ENCODE assay signal across 2 cellular contexts in genomic region chr6:158517038-158517437, GRCh38.
A peak's percentile ranks its signal among the peaks of the same experiment; 100 is the strongest.
TF ChIP-seq lines count a peak whose summit lies in the region.

No MANE protein-coding gene starts in this region.

TF ChIP-seq in HEK293, 187 proteins besides CTCF, POLR2A, EP300 and RAD21:
- TF ChIP-seq REPIN1 (tag by site-specific recombination; IDR thresholded peaks at IDR 0.05; ENCODE audit: low read depth) (no peak), ZNF121 (tag by site-specific recombination; IDR thresholded peaks at IDR 0.05) (no peak), SCRT1 (tag by site-specific recombination; IDR thresholded peaks at IDR 0.05; ENCODE audit: borderline replicate concordance) (peak; percentile 61; the same call in 1 of the 2 replicates)

TF ChIP-seq in H1, 55 proteins besides CTCF, POLR2A, EP300 and RAD21:
- TF ChIP-seq SP4 (IDR thresholded peaks at IDR 0.05; ENCODE audit: low read length): no peak
- no peak for TF ChIP-seq CREB1 (IDR thresholded peaks at IDR 0.05)
- TF ChIP-seq TAF7 (optimal IDR thresholded peaks at IDR 0.05; ENCODE audit: borderline replicate concordance, low read depth, low read length): no peak
- TF ChIP-seq NANOG (IDR thresholded peaks at IDR 0.05; ENCODE audit: insufficient read depth, low read depth, low read length, poor library complexity, severe bottlenecking): no peak
- no peak for TF ChIP-seq SIX5 (IDR thresholded peaks at IDR 0.05; ENCODE audit: low read depth, low read length)
- TF ChIP-seq JUN (IDR thresholded peaks at IDR 0.05; ENCODE audit: low read depth, low read length): no peak
- TF ChIP-seq ZNF274 (IDR thresholded peaks at IDR 0.05; ENCODE audit: borderline replicate concordance, extremely low read depth, low read length): no peak
- no peak for TF ChIP-seq KDM5A (IDR thresholded peaks at IDR 0.05; ENCODE audit: low read length)
- TF ChIP-seq BCL11A (IDR thresholded peaks at IDR 0.05; ENCODE audit: low read depth in 2 of 2, low read length in 2 of 2): no peak
- no peak for TF ChIP-seq BACH1 (IDR thresholded peaks at IDR 0.05; ENCODE audit: low read length)
- no peak for TF ChIP-seq KDM4A (IDR thresholded peaks at IDR 0.05; ENCODE audit: low read depth, low read length, severe bottlenecking)
- TF ChIP-seq TBP (IDR thresholded peaks at IDR 0.05; ENCODE audit: low read depth, low read length): no peak
- no peak for TF ChIP-seq PHF8 (conservative IDR thresholded peaks at IDR 0.05; ENCODE audit: low read depth, low read length)
- no peak for TF ChIP-seq YY1 (IDR thresholded peaks at IDR 0.05; ENCODE audit: low read depth, low read length)
- no peak for TF ChIP-seq RXRA (IDR thresholded peaks at IDR 0.05; ENCODE audit: insufficient read depth, low read depth, low read length)
